ENCODE assay signal across 9 cellular contexts in the genomic region with DNA sequence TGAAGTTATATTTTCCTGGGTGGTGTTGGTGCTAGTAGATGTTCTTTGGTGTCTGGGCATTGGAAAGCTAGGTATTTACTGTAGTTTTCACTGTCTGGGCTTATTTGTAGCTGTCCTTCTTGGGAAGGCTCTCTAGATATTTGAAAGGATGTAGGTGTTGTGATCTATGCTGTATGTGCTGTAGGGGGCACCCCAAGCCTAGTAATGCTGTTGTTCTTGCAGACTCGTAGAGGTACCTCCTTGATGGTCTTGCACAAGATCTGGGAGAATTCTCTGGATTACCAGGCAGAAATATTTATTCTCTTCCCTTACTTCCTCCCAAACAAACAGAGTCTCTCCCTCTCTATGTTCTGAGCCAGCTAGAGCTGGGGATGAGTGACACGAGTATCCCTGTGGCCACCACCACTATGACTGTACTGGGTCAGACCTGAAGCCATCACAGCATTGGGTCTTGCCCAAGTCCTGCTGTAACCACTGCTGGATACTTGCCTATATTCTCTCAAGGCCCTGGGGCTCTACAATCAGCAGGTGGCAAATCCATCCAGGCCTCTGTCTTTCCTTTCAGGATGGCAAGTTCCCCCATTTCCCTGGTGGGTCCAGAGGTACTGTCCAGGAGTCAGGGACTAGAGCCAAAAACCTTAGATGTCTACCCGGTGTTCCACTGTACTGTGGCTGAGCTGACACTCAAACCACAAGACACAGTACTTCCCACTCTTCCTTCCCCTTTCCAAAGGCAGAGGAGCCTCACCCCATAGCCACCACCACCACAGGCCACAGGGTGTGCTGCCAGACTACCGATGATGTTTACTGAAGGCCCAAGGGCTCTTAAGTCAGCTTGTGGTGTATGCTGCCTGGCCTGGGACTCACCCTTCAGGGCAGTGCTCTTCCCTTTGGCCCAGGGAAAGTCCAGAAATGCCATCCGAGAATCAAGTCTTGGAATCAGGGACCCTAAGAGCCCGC.
DNase-seq lines count a peak whose midpoint lies in the region; ATAC-seq and TF ChIP-seq lines count a peak whose summit lies in the region.
"Had no signal": no experiment of that assay in that cellular context is flagged by ENCODE, and none has a peak within 500 bp of the region (broad histone marks: within the 10 kb centered on the region; RNA-seq: fewer than 3 reads in every experiment).

No MANE protein-coding gene starts in this region.

- DNase-seq in COLO668 (lab: John Stamatoyannopoulos, UW; ENCODE audit: unreplicated experiment) (peak; percentile 35), HT1080 (ENCODE audit: low read depth) (peak; percentile 80), SW480 (ENCODE audit: low spot score) (peak; percentile 21), dedifferentiated amniotic fluid mesenchymal stem cell (ENCODE audit: extremely low spot score) (peak; percentile 62)

- no peak overlapping the region for H3K4me3 Mint-ChIP-seq in nephron
- H3K4me3 Mint-ChIP-seq: natural killer cell treated with Interleukin-12 subunit alpha and Interleukin-12 subunit beta and Interleukin-15 and Interleukin-18, amount 100 ng/mL, for 72 hours had no signal

- no peak overlapping the region for H3K27ac Mint-ChIP-seq in nephron
- H3K27ac Mint-ChIP-seq: natural killer cell treated with Interleukin-12 subunit alpha and Interleukin-12 subunit beta and Interleukin-15 and Interleukin-18, amount 100 ng/mL, for 72 hours had no signal

- H3K27me3 Mint-ChIP-seq in nephron (ENCODE audit: low read depth): no peaks in the 10 kb centered on the region
- H3K27me3 Mint-ChIP-seq: natural killer cell treated with Interleukin-12 subunit alpha and Interleukin-12 subunit beta and Interleukin-15 and Interleukin-18, amount 100 ng/mL, for 72 hours had no signal

- ATAC-seq in HG02870 (IDR thresholded peaks at IDR 0.05; ENCODE audit: unreplicated experiment) (no peak), esophagus mucosa (no peak), HG02571 (IDR thresholded peaks at IDR 0.05; ENCODE audit: unreplicated experiment) (no peak)

- peaks cover 6% of the 10 kb centered on the region for H3K9me3 Mint-ChIP-seq in nephron

- no peaks in the 10 kb centered on the region for H3K36me3 Mint-ChIP-seq in nephron (ENCODE audit: low read depth)
- H3K36me3 Mint-ChIP-seq: natural killer cell treated with Interleukin-12 subunit alpha and Interleukin-12 subunit beta and Interleukin-15 and Interleukin-18, amount 100 ng/mL, for 72 hours had no signal

- TF ChIP-seq CTCF in nephron (IDR thresholded peaks at IDR 0.05; ENCODE audit: unreplicated experiment in 3 of 3): peak; percentile 11 to 43 (median 32)

- H3K4me1 Mint-ChIP-seq in nephron: no peaks in the 10 kb centered on the region

Comparison
In these comparisons a context has a peak if more than half of its experiments do, and no peak if none do; other contexts are left out.
1. DNase-seq: peak in every context shown above with its lines; median percentile 80 in HT1080; 62 in dedifferentiated amniotic fluid mesenchymal stem cell; 35 in COLO668; 21 in SW480.